ENCODE assay signal across 8 cellular contexts in the genomic region with DNA sequence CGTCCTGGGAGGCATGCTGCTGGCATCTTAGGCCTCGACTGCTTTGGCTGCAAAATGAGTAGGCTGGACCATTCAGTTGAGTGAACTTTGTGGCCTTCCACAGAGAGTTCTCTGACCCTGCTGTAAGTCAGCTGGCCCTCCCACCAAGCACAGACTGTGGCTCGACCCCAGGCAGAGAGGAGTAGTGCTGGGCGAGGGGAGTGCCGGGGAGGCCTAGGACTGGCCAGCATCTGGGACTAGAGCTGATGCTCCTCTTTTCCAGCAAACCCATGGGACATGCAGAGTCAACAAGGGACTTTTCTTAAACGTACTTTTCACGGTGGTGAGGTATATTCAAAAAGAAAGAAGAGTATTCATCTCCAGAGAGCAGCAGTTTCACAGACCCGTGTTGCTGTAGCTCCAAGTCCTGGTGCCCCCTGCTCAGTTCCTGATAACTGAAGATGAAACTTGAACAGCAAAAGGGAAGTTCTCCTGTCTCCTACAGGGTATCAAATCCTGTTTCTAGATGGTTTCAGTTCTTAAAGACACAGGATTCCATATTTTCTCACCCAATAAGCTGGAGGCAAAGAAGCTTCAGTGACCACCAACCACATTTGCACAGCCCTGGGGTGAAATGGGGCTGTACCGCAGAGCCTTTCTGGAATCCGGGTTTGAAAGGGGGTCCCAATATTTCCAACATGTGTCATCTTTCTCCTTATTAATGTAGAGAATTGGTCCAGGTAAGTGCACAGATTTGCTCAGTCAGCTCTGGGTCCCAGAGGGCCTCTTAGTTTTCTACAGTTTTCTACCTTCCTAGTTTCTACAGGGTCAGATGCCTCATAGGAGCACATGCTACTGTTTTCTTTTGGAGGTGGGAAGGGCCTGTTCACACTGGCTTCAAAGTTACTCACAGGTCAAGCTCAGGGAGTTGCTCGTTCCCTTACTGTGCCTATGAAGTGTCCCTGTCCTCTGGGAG. TPM values are rescaled to one million over a fixed set of nuclear protein-coding genes. Genes with fewer than 3 reads are reported as not detected.
DNase-seq lines count a peak whose midpoint lies in the region; ATAC-seq and TF ChIP-seq lines count a peak whose summit lies in the region.

No MANE protein-coding gene starts in this region.

- no peaks in the 10 kb centered on the region for H3K36me3 Mint-ChIP-seq in mesothelial cell of epicardium

- ATAC-seq in GM18870 (IDR thresholded peaks at IDR 0.05; ENCODE audit: unreplicated experiment) (peak; percentile 71), GM21619 (IDR thresholded peaks at IDR 0.05; ENCODE audit: unreplicated experiment) (peak; percentile 53), HG03520 (IDR thresholded peaks at IDR 0.05; ENCODE audit: unreplicated experiment) (peak; percentile 63)

- no peak overlapping the region for H3K4me3 Mint-ChIP-seq in mesothelial cell of epicardium

- peak overlapping the region; percentile 21 for H3K27ac ChIP-seq in layer of hippocampus (ENCODE audit: low read depth, low read length)

- TF ChIP-seq CTCF in mesothelial cell of epicardium (IDR thresholded peaks at IDR 0.05; ENCODE audit: unreplicated experiment): no peak

- H3K9me3 Mint-ChIP-seq in mesothelial cell of epicardium: no peaks in the 10 kb centered on the region

- no peaks in the 10 kb centered on the region for H3K27me3 ChIP-seq in layer of hippocampus (ENCODE audit: control insufficient read depth, insufficient read depth, low read length)

- DNase-seq in head of caudate nucleus (no peak), NCI-H2171 treated with DMSO at 0.1 percent for 48 hours (lab: John Stamatoyannopoulos, UW) (no peak), mesothelial cell of epicardium (ENCODE audit: low spot score in 2 of 2, unreplicated experiment in 2 of 2) (no peak)
- no peak for DNase-seq in stimulated activated CD4-positive, alpha-beta T cell treated with anti-CD3 and anti-CD28 coated beads, Interleukin-4, amount 100 ng/mL, for 4 hours

- no peak overlapping the region for H3K27ac Mint-ChIP-seq in mesothelial cell of epicardium

- intact Hi-C loops in head of caudate nucleus (cut with DNase I): no loop called here

- H3K27me3 Mint-ChIP-seq in mesothelial cell of epicardium (ENCODE audit: low read depth): peaks cover 6% of the 10 kb centered on the region

- peaks cover 17% of the 10 kb centered on the region for H3K4me1 Mint-ChIP-seq in mesothelial cell of epicardium

RNA-seq across cellular contexts. Expression of gene BATF3, which starts 20.9 kb away (rescaled TPM):
- total RNA-seq in mesothelial cell of epicardium: 0.84 to 1.0 TPM (median 1.0 TPM) in 3 replicates
